Comparison of ENCODE assay signal across 11 cellular contexts in genomic region chr2:286774-287392, GRCh38. TPM values are rescaled to one million over a fixed set of nuclear protein-coding genes. Genes with fewer than 3 reads are reported as not detected.
DNase-seq lines count a peak whose midpoint lies in the region; ATAC-seq and TF ChIP-seq lines count a peak whose summit lies in the region.
"Had no signal": no experiment of that assay in that cellular context is flagged by ENCODE, and none has a peak within 500 bp of the region (broad histone marks: within the 10 kb centered on the region; RNA-seq: fewer than 3 reads in every experiment).

No MANE protein-coding gene starts in this region.

- DNase-seq in cardiac muscle cell (ENCODE audit: low read depth in 1 of 2, low spot score in 1 of 2) (peak in 1 of 2 donors; percentile 16), cardiac septum (ENCODE audit: low spot score) (no peak), type B pancreatic cell (ENCODE audit: extremely low spot score, unreplicated experiment) (no peak), GM19238 (ENCODE audit: insufficient read length, low spot score) (no peak), GDM1 (lab: John Stamatoyannopoulos, UW) (no peak)

- no peaks in the 10 kb centered on the region for H3K9me3 Mint-ChIP-seq in type B pancreatic cell

- H3K4me3 Mint-ChIP-seq in type B pancreatic cell: peak overlapping the region; percentile 81

- intact Hi-C loops in cardiac septum (cut with DNase I): loop anchor here (5.0 kb wide), 1 partner anchor 115 kb away; no protein-coding TSS in a partner anchor

- H3K9ac ChIP-seq in duodenal mucosa (ENCODE audit: low read depth in 1 of 2, low read length in 2 of 2): peak overlapping the region in 1 of 2 donors; percentile 29

- peaks cover 49% of the 10 kb centered on the region for H3K27me3 Mint-ChIP-seq in type B pancreatic cell

- no peak for TF ChIP-seq CTCF in cardiac muscle cell (IDR thresholded peaks at IDR 0.05; ENCODE audit: low read depth, low read length)
- no peak for TF ChIP-seq CTCF in type B pancreatic cell (conservative IDR thresholded peaks at IDR 0.05)

- peaks cover 78% of the 10 kb centered on the region for H3K27me3 ChIP-seq in cardiac muscle cell
- peaks cover 0 to 27% of the 10 kb centered on the region in 2 donors for H3K27me3 ChIP-seq in duodenal mucosa (ENCODE audit: control insufficient read depth in 1 of 2, insufficient read depth in 2 of 2, low read length in 2 of 2)

- no peaks in the 10 kb centered on the region for H3K36me3 ChIP-seq in cardiac muscle cell
- H3K36me3 ChIP-seq in duodenal mucosa (ENCODE audit: control insufficient read depth in 1 of 2, insufficient read depth in 2 of 2, low read length in 2 of 2): peaks cover 8 to 11% of the 10 kb centered on the region in 2 donors
- H3K36me3 ChIP-seq in mesodermal cell (ENCODE audit: control insufficient read depth, insufficient read depth, low read length): peaks cover 9% of the 10 kb centered on the region

- H3K9me3 ChIP-seq in cardiac muscle cell (ENCODE audit: low read depth) (no peaks in the 10 kb centered on the region), duodenal mucosa (ENCODE audit: control insufficient read depth in 1 of 2, low read length in 2 of 2) (no peaks in the 10 kb centered on the region), mesodermal cell (ENCODE audit: control insufficient read depth, low read length) (no peaks in the 10 kb centered on the region)

- peak overlapping the region; percentile 59 for H3K27ac Mint-ChIP-seq in type B pancreatic cell

- H3K4me3 ChIP-seq in cardiac muscle cell (peak overlapping the region; percentile 24), duodenal mucosa (ENCODE audit: low read depth in 1 of 2, low read length in 2 of 2) (peak overlapping the region; percentile 13 to 51), mesodermal cell (ENCODE audit: extremely low read depth, insufficient read depth, low read length, poor library complexity, severe bottlenecking) (peak overlapping the region; percentile 25)

- H3K27ac ChIP-seq in cardiac muscle cell: no peak overlapping the region
- no peak overlapping the region for H3K27ac ChIP-seq in duodenal mucosa (ENCODE audit: low read depth, low read length)
- H3K27ac ChIP-seq in mesodermal cell (ENCODE audit: low read depth, low read length, severe bottlenecking): no peak overlapping the region

- H3K4me1 ChIP-seq in cardiac muscle cell (ENCODE audit: low read depth) (peaks cover 7% of the 10 kb centered on the region), duodenal mucosa (ENCODE audit: control insufficient read depth in 1 of 2, insufficient read depth in 2 of 2, low read length in 2 of 2) (peaks cover 27 to 32% of the 10 kb centered on the region in 2 donors), mesodermal cell (ENCODE audit: control insufficient read depth, insufficient read depth, low read length, poor library complexity, severe bottlenecking) (peaks cover 17% of the 10 kb centered on the region)

- H3K4me1 Mint-ChIP-seq in type B pancreatic cell (ENCODE audit: unreplicated experiment): no peaks in the 10 kb centered on the region

- WGBS in mesodermal cell (ENCODE audit: insufficient coverage in 2 of 2), 2 experiments: 8 to 11% methylated on average over 12 to 13 of the region's 20 CpGs

- H3K36me3 Mint-ChIP-seq in type B pancreatic cell: peaks cover 12% of the 10 kb centered on the region

- no peak for ATAC-seq in HG02623 (IDR thresholded peaks at IDR 0.05; ENCODE audit: unreplicated experiment)

RNA-seq across cellular contexts. Expression of gene ALKAL2, which starts 1.0 kb away (rescaled TPM):
- 0.95 TPM in 1 of 2 replicates, not detected in the other for total RNA-seq in cardiac muscle cell
- polyA plus RNA-seq in cardiac muscle cell: 1.4 and 1.6 TPM in 2 replicates
- total RNA-seq in cardiac septum: 2.7 TPM
- polyA plus RNA-seq in mesodermal cell (2013, experiment 1 of 2): 0.66 TPM
- 1.0 TPM for polyA plus RNA-seq in mesodermal cell (2013, experiment 2 of 2)
- 3.5 and 10.6 TPM in 2 replicates for total RNA-seq in type B pancreatic cell (ENCODE audit: low replicate concordance)
- total RNA-seq: NCI-H460, pulmonary artery endothelial cell had no signal
- polyA plus RNA-seq: BJ had no signal

RNA-seq across cellular contexts. Expression of gene ACP1, which starts 22.1 kb away (rescaled TPM):
- total RNA-seq in cardiac muscle cell (92.8 and 119 TPM in 2 replicates), cardiac septum (64.6 TPM), type B pancreatic cell (ENCODE audit: low replicate concordance) (121 and 124 TPM in 2 replicates)
- 216 and 226 TPM in 2 replicates for polyA plus RNA-seq in cardiac muscle cell
- polyA plus RNA-seq in mesodermal cell (2013, experiment 1 of 2): 127 TPM
- polyA plus RNA-seq in mesodermal cell (2013, experiment 2 of 2): 126 TPM

RNA-seq across cellular contexts. Expression of gene SH3YL1, which starts 23.1 kb away (rescaled TPM):
- total RNA-seq in cardiac muscle cell: 18.2 and 35.1 TPM in 2 replicates
- 15.8 and 22.3 TPM in 2 replicates for polyA plus RNA-seq in cardiac muscle cell
- total RNA-seq in cardiac septum: 12.9 TPM
- 19.6 TPM for polyA plus RNA-seq in mesodermal cell (2013, experiment 1 of 2)
- 22.7 TPM for polyA plus RNA-seq in mesodermal cell (2013, experiment 2 of 2)
- total RNA-seq in type B pancreatic cell (ENCODE audit: low replicate concordance): 61.4 and 110 TPM in 2 replicates
